In genomic region chr1:165857046-165857801, GRCh38 we compare ENCODE assay signal across 8 cellular contexts. TPM values are rescaled to one million over a fixed set of nuclear protein-coding genes. Genes with fewer than 3 reads are reported as not detected.
A peak's percentile ranks its signal among the peaks of the same experiment; 100 is the strongest.
DNase-seq lines count a peak whose midpoint lies in the region; ATAC-seq and TF ChIP-seq lines count a peak whose summit lies in the region.

No MANE protein-coding gene starts in this region.

- H3K36me3 ChIP-seq in Peyer's patch: no peaks in the 10 kb centered on the region
- H3K36me3 ChIP-seq in mucosa of rectum (ENCODE audit: control insufficient read depth in 2 of 2, insufficient read depth in 2 of 2, low read length in 2 of 2): no peaks in the 10 kb centered on the region

- H3K4me3 Mint-ChIP-seq in effector memory CD8-positive, alpha-beta T cell: no peak overlapping the region

- H3K27ac ChIP-seq in Peyer's patch (peak overlapping the region in 3 of 4 donors; percentile 41 to 84 (median 76)), mucosa of rectum (ENCODE audit: low read depth in 2 of 2, low read length in 2 of 2) (peak overlapping the region; percentile 46 to 77)

- no peaks in the 10 kb centered on the region for H3K27me3 Mint-ChIP-seq in effector memory CD8-positive, alpha-beta T cell

- DNase-seq in NCI-H2171 treated with DMSO at 0.1 percent for 48 hours (lab: John Stamatoyannopoulos, UW): peak; percentile 34
- no peak for DNase-seq in NCI-H2171 (lab: John Stamatoyannopoulos, UW)
- DNase-seq in Peyer's patch: peak in 1 of 3 donors; percentile 81
- DNase-seq in AG08396 (ENCODE audit: low spot score): no peak
- no peak for DNase-seq in effector memory CD8-positive, alpha-beta T cell
- DNase-seq in KBM-7: no peak

- peak; percentile 70 for ATAC-seq in HG02870 (IDR thresholded peaks at IDR 0.05; ENCODE audit: unreplicated experiment)
- ATAC-seq in effector memory CD8-positive, alpha-beta T cell (replicated peaks): no peak

- H3K4me1 ChIP-seq in Peyer's patch (peaks cover 0 to 49% (median 8%) of the 10 kb centered on the region in 4 donors), mucosa of rectum (ENCODE audit: control insufficient read depth in 2 of 2, insufficient read depth in 2 of 2, low read length in 2 of 2) (peaks cover 52 to 62% of the 10 kb centered on the region in 2 donors)

- TF ChIP-seq POLR2A in Peyer's patch (IDR thresholded peaks at IDR 0.05): peak in 1 of 2 donors; percentile 19

- H3K4me3 ChIP-seq in Peyer's patch (no peak overlapping the region), mucosa of rectum (ENCODE audit: low read length in 2 of 2) (peak overlapping the region; percentile 20 to 46)

- H3K9me3 Mint-ChIP-seq in effector memory CD8-positive, alpha-beta T cell: no peaks in the 10 kb centered on the region

- H3K27me3 ChIP-seq in Peyer's patch: no peaks in the 10 kb centered on the region
- no peaks in the 10 kb centered on the region for H3K27me3 ChIP-seq in mucosa of rectum (ENCODE audit: control insufficient read depth in 2 of 2, insufficient read depth in 2 of 2, low read length in 2 of 2)

- peaks cover 3% of the 10 kb centered on the region for H3K36me3 Mint-ChIP-seq in effector memory CD8-positive, alpha-beta T cell (ENCODE audit: insufficient read depth)

- H3K27ac Mint-ChIP-seq in effector memory CD8-positive, alpha-beta T cell: no peak overlapping the region

- H3K4me1 Mint-ChIP-seq in effector memory CD8-positive, alpha-beta T cell (ENCODE audit: low read depth in 2 of 2): peaks cover 20 to 25% of the 10 kb centered on the region in 2 donors

- no peak for TF ChIP-seq CTCF in Peyer's patch (IDR thresholded peaks at IDR 0.05)

- in situ Hi-C loops in KBM-7 (cut with MboI; ENCODE audit: low pct_unique_long_range_greater_than_20kb, low sequenced_read_pairs): no loop called here

- peak overlapping the region in 1 of 2 donors; percentile 21 for H3K9ac ChIP-seq in mucosa of rectum (ENCODE audit: low read depth in 1 of 2, low read length in 2 of 2)

- no peaks in the 10 kb centered on the region for H3K9me3 ChIP-seq in Peyer's patch
- no peaks in the 10 kb centered on the region for H3K9me3 ChIP-seq in mucosa of rectum (ENCODE audit: control insufficient read depth in 2 of 2, low read length in 2 of 2)

RNA-seq across cellular contexts. Expression of gene UCK2, which starts 29.8 kb away (rescaled TPM):
- total RNA-seq in Peyer's patch: 100 to 1,000 TPM in 2 of 4 donors, 10 to 100 TPM in 2; 36.3 to 117 (median 84.7) TPM

Comparison
In these comparisons a context has a peak if more than half of its experiments do, and no peak if none do; other contexts are left out.
1. H3K4me3 ChIP-seq: peak in mucosa of rectum (2 of 2); none in Peyer's patch (0 of 4).